1 cellular context compared by ENCODE assay signal in genomic region chr6:30265594-30265993, GRCh38.
TF ChIP-seq lines count a peak whose summit lies in the region.

No MANE protein-coding gene starts in this region.

TF ChIP-seq in K562, 482 proteins besides CTCF, POLR2A, EP300 and RAD21 (continued from another document):
- TF ChIP-seq PATZ1 (CRISPR knock-in tag; IDR thresholded peaks at IDR 0.05; ENCODE audit: borderline replicate concordance): no peak
- no peak for TF ChIP-seq ZBTB33 (CRISPR knock-in tag; IDR thresholded peaks at IDR 0.05)
- peak; percentile 22; the same call in 1 of the 2 replicates for TF ChIP-seq MAFF (IDR thresholded peaks at IDR 0.05; ENCODE audit: low read length)
- no peak for TF ChIP-seq ZFX (CRISPR knock-in tag; IDR thresholded peaks at IDR 0.05)
- TF ChIP-seq C11orf30 (IDR thresholded peaks at IDR 0.05; ENCODE audit: low read depth): 0 out of 2 replicates have a peak, but pooled peaks have one; percentile 6
- no peak for TF ChIP-seq SAFB (IDR thresholded peaks at IDR 0.05; ENCODE audit: borderline replicate concordance, low read depth, low read length)
- TF ChIP-seq THRB (CRISPR knock-in tag; conservative IDR thresholded peaks at IDR 0.05): no peak
